In the genomic region with DNA sequence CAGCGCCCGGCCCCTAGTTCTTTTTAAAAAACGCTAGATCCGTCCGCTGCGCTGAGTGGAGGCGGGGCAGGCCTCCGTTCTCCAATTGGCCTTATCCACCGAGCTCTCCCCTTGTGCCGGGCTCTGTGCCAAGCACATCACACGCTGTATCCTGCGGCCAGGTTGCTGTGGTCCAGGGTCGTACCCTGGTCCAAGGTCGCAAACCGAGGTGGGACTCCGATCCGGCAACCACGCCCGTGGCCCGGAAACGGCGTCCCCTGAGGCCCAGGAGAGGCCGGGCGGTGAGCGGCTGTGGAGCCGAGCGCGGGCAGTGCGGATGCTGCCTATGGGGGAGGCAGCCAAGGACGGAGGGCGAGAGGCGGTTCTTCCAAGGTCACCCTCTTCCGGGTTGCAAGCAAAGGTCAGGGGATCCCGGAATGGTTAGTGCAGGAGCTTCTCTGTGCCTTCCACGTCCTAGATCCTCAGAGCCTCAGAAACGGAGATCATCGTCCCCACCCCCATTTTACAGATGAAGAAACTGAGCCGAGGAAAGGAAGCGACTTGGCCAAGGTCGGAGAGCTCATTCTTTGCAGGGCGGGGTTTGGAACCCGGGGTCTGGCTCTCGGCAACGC, we compare ENCODE assay signal across 8 cellular contexts.
DNase-seq lines count a peak whose midpoint lies in the region; ATAC-seq and TF ChIP-seq lines count a peak whose summit lies in the region.

No MANE protein-coding gene starts in this region.

- no peak overlapping the region for H3K9ac ChIP-seq in HUES6 (ENCODE audit: low read length)

- H3K9me3 ChIP-seq in HUES6 (ENCODE audit: control insufficient read depth, insufficient read depth, low read depth, low read length) (no peaks in the 10 kb centered on the region), left lung (no peaks in the 10 kb centered on the region), transverse colon (no peaks in the 10 kb centered on the region)

- TF ChIP-seq POLR2A in transverse colon (IDR thresholded peaks at IDR 0.05) = no peak

- peak; percentile 25 for ATAC-seq in left lung

- in situ Hi-C loops in astrocyte of the cerebellum (cut with HindIII; ENCODE audit: low sequenced_read_pairs) = no loop called here
- in situ Hi-C loops in transverse colon (cut with MboI; ENCODE audit: low pct_ligation_motif_present in 1 of 4, low pct_unique_long_range_greater_than_20kb in 1 of 4, low sequenced_read_pairs in 3 of 4) = no loop called here

- peak overlapping the region; percentile 58 for H3K4me3 ChIP-seq in HUES6 (ENCODE audit: low read depth, low read length)
- H3K4me3 ChIP-seq in astrocyte of the cerebellum (ENCODE audit: low read depth, low read length) = peak overlapping the region; percentile 30
- peak overlapping the region; percentile 14 to 22 for H3K4me3 ChIP-seq in left lung
- peak overlapping the region in 3 of 4 donors; percentile 9 to 47 (median 26) for H3K4me3 ChIP-seq in transverse colon

- 38% methylated on average over 44 of the region's 44 CpGs; no CpG with 5 or more reads in 1 of the 2 donors for WGBS in transverse colon (ENCODE audit: low coverage in 1 of 2), 2 donors

- peak; percentile 11 for DNase-seq in DMS79 treated with DMSO at 0.1 percent for 48 hours (lab: John Stamatoyannopoulos, UW)
- DNase-seq in DMS79 (lab: John Stamatoyannopoulos, UW) = no peak
- no peak for DNase-seq in astrocyte of the cerebellum (ENCODE audit: low read depth)
- DNase-seq in left lung = no peak
- DNase-seq in transverse colon = no peak
- DNase-seq in DMS114 treated with DMSO at 0.1 percent for 48 hours (lab: John Stamatoyannopoulos, UW; ENCODE audit: unreplicated experiment) = no peak
- no peak for DNase-seq in globus pallidus (ENCODE audit: low spot score)

- H3K36me3 ChIP-seq in HUES6 (ENCODE audit: control insufficient read depth, insufficient read depth, low read length) (no peaks in the 10 kb centered on the region), left lung (no peaks in the 10 kb centered on the region), transverse colon (no peaks in the 10 kb centered on the region)

- TF ChIP-seq CTCF in astrocyte of the cerebellum (IDR thresholded peaks at IDR 0.05; ENCODE audit: low read depth, low read length, missing control alignments) (no peak), left lung (IDR thresholded peaks at IDR 0.05) (no peak), transverse colon (IDR thresholded peaks at IDR 0.05) (no peak)

- intact Hi-C loops in left lung (cut with DNase I) = no loop called here
- intact Hi-C loops in transverse colon (cut with DNase I; ENCODE audit: low total_unique reads) = loop anchor here (2.0 kb wide), 1 partner anchor 463 kb away; no protein-coding TSS in a partner anchor

- H3K27ac ChIP-seq in HUES6 (ENCODE audit: low read depth, low read length) = no peak overlapping the region
- no peak overlapping the region for H3K27ac ChIP-seq in left lung
- H3K27ac ChIP-seq in transverse colon = no peak overlapping the region

- H3K4me1 ChIP-seq in HUES6 (ENCODE audit: control insufficient read depth, insufficient read depth, low read length) (no peaks in the 10 kb centered on the region), left lung (peaks cover 10 to 19% of the 10 kb centered on the region in 2 donors), transverse colon (peaks cover 0 to 13% (median 11%) of the 10 kb centered on the region in 4 donors)

- TF ChIP-seq EP300 in transverse colon (IDR thresholded peaks at IDR 0.05; ENCODE audit: low read depth) = no peak

- H3K27me3 ChIP-seq in HUES6 (ENCODE audit: control insufficient read depth, insufficient read depth, low read length) = peaks cover 64% of the 10 kb centered on the region
- H3K27me3 ChIP-seq in left lung = peaks cover 15 to 45% of the 10 kb centered on the region in 2 donors
- peaks cover 48% of the 10 kb centered on the region for H3K27me3 ChIP-seq in transverse colon
